In the genomic region with DNA sequence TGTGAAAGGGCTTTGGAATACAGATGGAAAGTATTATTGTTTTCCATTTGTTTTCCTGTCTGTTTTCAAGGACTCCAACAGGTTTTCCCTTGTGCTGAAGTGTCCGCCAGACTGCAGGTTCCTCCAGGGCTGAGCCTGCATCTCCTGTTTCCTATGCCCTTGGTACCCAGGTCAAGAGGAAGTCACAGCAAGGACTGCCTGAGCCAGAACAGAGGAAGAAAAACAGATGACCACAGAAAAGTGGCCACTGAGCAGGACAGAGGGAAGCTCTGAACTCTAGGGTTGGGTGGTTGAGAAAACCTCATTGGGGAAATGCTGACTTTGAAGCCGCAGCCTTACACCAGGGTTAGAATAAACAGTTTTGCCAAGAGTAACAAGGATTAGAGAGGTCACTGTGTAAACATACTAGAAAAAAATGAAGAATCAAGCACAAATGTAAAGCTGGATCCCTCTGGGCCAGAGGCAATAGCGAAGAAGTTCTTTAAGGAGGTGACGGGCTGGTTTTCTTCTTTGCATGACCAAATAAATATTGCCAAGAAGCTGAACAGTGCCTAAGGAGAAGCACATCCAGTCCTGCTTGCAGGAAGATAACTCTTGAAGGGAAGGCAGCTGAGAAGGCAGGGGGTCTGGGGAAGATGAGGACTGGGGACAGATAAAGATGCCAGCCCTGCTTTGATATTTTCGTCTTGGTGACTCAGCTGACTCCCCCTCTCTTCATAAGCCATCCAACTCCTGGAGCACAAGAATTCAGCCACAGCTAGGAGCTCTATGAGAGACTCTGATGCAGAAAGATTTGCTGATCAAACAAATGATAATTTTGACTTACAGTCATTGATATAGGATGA, we compare ENCODE assay signal across 22 cellular contexts. TPM values are rescaled to one million over a fixed set of nuclear protein-coding genes. Genes with fewer than 3 reads are reported as not detected.
DNase-seq lines count a peak whose midpoint lies in the region; ATAC-seq and TF ChIP-seq lines count a peak whose summit lies in the region.
"Had no signal": no experiment of that assay in that cellular context is flagged by ENCODE, and none has a peak within 500 bp of the region (broad histone marks: within the 10 kb centered on the region; RNA-seq: fewer than 3 reads in every experiment).

No MANE protein-coding gene starts in this region.

- H3K4me1 ChIP-seq in right atrium auricular region (peaks cover 0 to 23% of the 10 kb centered on the region in 2 donors), upper lobe of right lung (peaks cover 10% of the 10 kb centered on the region)

- H3K27ac ChIP-seq in right atrium auricular region (peak overlapping the region in 1 of 2 donors; percentile 1), upper lobe of right lung (no peak overlapping the region)
- H3K27ac ChIP-seq: dorsolateral prefrontal cortex, foreskin keratinocyte, SK-N-MC had no signal

- no peak overlapping the region for H3K4me3 ChIP-seq in right atrium auricular region
- no peak overlapping the region for H3K4me3 ChIP-seq in upper lobe of right lung
- H3K4me3 ChIP-seq: dorsolateral prefrontal cortex had no signal

- ATAC-seq in Right ventricle myocardium superior (ENCODE audit: poor library complexity) (peak; percentile 45), upper lobe of right lung (peak; percentile 40), WTC11 (no peak), HG03460 (IDR thresholded peaks at IDR 0.05; ENCODE audit: unreplicated experiment) (no peak)
- ATAC-seq in stimulated activated effector memory CD8-positive, alpha-beta T cell treated with anti-CD3 and anti-CD28 coated beads, Interleukin-12 subunit alpha, Interleukin-12 subunit beta, amount 100 ng/mL, for 72 hours, result no peak
- ATAC-seq: activated CD8-positive, alpha-beta memory T cell treated with anti-CD3 and anti-CD28 coated beads, Interleukin-2, amount 10 ng/mL, durations not matched to agents 7 days and 5 days; foreskin keratinocyte; Panc1 had no signal

- H3K9me3 Mint-ChIP-seq in nephron (no peaks in the 10 kb centered on the region), WTC11 (no peaks in the 10 kb centered on the region)
- no peaks in the 10 kb centered on the region for H3K9me3 Mint-ChIP-seq in stimulated activated effector memory CD8-positive, alpha-beta T cell treated with anti-CD3 and anti-CD28 coated beads, Interleukin-12 subunit alpha, Interleukin-12 subunit beta, amount 100 ng/mL, for 72 hours
- H3K9me3 Mint-ChIP-seq: activated T-helper 2 cell treated with anti-CD3 and anti-CD28 coated beads, Interferon-gamma antibody, Interleukin-2, Interleukin-4, amounts not matched to agents 10 μg/mL and 5 μg/mL and 100 μg/mL, durations not matched to agents 14 hours and 24 hours and 36 hours; CD4-positive, alpha-beta T cell; stimulated activated naive CD8-positive, alpha-beta T cell treated with anti-CD3 and anti-CD28 coated beads, Interleukin-15, Interleukin-2, amounts not matched to agents 100 ng/mL and 50 ng/mL, for 24 hours had no signal

- TF ChIP-seq CTCF in right atrium auricular region (IDR thresholded peaks at IDR 0.05) (no peak), nephron (IDR thresholded peaks at IDR 0.05; ENCODE audit: unreplicated experiment in 3 of 3) (no peak), upper lobe of right lung (IDR thresholded peaks at IDR 0.05) (no peak), WTC11 (IDR thresholded peaks at IDR 0.05) (no peak)

- peaks cover 20% of the 10 kb centered on the region for H3K4me1 Mint-ChIP-seq in nephron
- peaks cover 19% of the 10 kb centered on the region for H3K4me1 Mint-ChIP-seq in WTC11
- peaks cover 10% of the 10 kb centered on the region for H3K4me1 Mint-ChIP-seq in stimulated activated effector memory CD8-positive, alpha-beta T cell treated with anti-CD3 and anti-CD28 coated beads, Interleukin-12 subunit alpha, Interleukin-12 subunit beta, amount 100 ng/mL, for 72 hours

- H3K36me3 ChIP-seq in right atrium auricular region (no peaks in the 10 kb centered on the region), upper lobe of right lung (no peaks in the 10 kb centered on the region)

- peak overlapping the region in 2 of 3 experiments; percentile 31 to 44 for H3K27ac Mint-ChIP-seq in nephron
- H3K27ac Mint-ChIP-seq in WTC11, result no peak overlapping the region
- H3K27ac Mint-ChIP-seq in stimulated activated effector memory CD8-positive, alpha-beta T cell treated with anti-CD3 and anti-CD28 coated beads, Interleukin-12 subunit alpha, Interleukin-12 subunit beta, amount 100 ng/mL, for 72 hours, result no peak overlapping the region
- H3K27ac Mint-ChIP-seq: activated CD8-positive, alpha-beta memory T cell treated with anti-CD3 and anti-CD28 coated beads, Interleukin-2, amount 10 ng/mL, durations not matched to agents 7 days and 5 days; activated T-helper 2 cell treated with anti-CD3 and anti-CD28 coated beads, Interferon-gamma antibody, Interleukin-2, Interleukin-4, amounts not matched to agents 10 μg/mL and 5 μg/mL and 100 μg/mL, durations not matched to agents 14 hours and 24 hours and 36 hours; CD4-positive, alpha-beta T cell; stimulated activated naive CD8-positive, alpha-beta T cell treated with anti-CD3 and anti-CD28 coated beads, Interleukin-15, Interleukin-2, amounts not matched to agents 100 ng/mL and 50 ng/mL, for 24 hours had no signal

- no peaks in the 10 kb centered on the region for H3K27me3 ChIP-seq in right atrium auricular region
- H3K27me3 ChIP-seq in upper lobe of right lung, result no peaks in the 10 kb centered on the region
- H3K27me3 ChIP-seq: foreskin keratinocyte had no signal

- H3K4me3 Mint-ChIP-seq in nephron, result no peak overlapping the region
- no peak overlapping the region for H3K4me3 Mint-ChIP-seq in WTC11
- no peak overlapping the region for H3K4me3 Mint-ChIP-seq in stimulated activated effector memory CD8-positive, alpha-beta T cell treated with anti-CD3 and anti-CD28 coated beads, Interleukin-12 subunit alpha, Interleukin-12 subunit beta, amount 100 ng/mL, for 72 hours
- H3K4me3 Mint-ChIP-seq: activated CD8-positive, alpha-beta memory T cell treated with anti-CD3 and anti-CD28 coated beads, Interleukin-2, amount 10 ng/mL, durations not matched to agents 7 days and 5 days; CD4-positive, alpha-beta T cell; stimulated activated naive CD8-positive, alpha-beta T cell treated with anti-CD3 and anti-CD28 coated beads, Interleukin-15, Interleukin-2, amounts not matched to agents 100 ng/mL and 50 ng/mL, for 24 hours had no signal

- H3K9me3 ChIP-seq in right atrium auricular region (no peaks in the 10 kb centered on the region), upper lobe of right lung (no peaks in the 10 kb centered on the region)

- intact Hi-C loops in Right ventricle myocardium superior (cut with DNase I), result no loop called here
- intact Hi-C loops in upper lobe of right lung (cut with DNase I), result loop anchor here (10.0 kb wide), 1 partner anchor 732 kb away; no protein-coding TSS in a partner anchor

- CTCF ChIA-PET in WTC11 (lab: Charles Lee), result interaction anchor here (0.8 to 11.5 kb wide), 4 partner anchors 96 to 111 kb away, joined by 3 to 188 read pairs (median 6); no protein-coding TSS in a partner anchor

- DNase-seq in Right ventricle myocardium superior (no peak), right atrium auricular region (ENCODE audit: low spot score) (no peak), globus pallidus (ENCODE audit: low spot score) (peak; percentile 21), upper lobe of right lung (no peak), WTC11 (ENCODE audit: low spot score) (no peak)
- no peak for DNase-seq in stimulated activated effector memory CD8-positive, alpha-beta T cell treated with anti-CD3 and anti-CD28 coated beads, Interleukin-12 subunit alpha, Interleukin-12 subunit beta, amount 100 ng/mL, for 72 hours (ENCODE audit: low spot score in 2 of 2)
- DNase-seq: activated CD4-positive, alpha-beta T cell treated with anti-CD3 and anti-CD28 coated beads for 4 hours; activated CD8-positive, alpha-beta memory T cell treated with anti-CD3 and anti-CD28 coated beads, Interleukin-2, amount 10 ng/mL, durations not matched to agents 7 days and 5 days; CD4-positive, alpha-beta T cell; dorsolateral prefrontal cortex; foreskin keratinocyte; NCI-H1436; NCI-H82; occipital lobe had no signal

- H3K27me3 Mint-ChIP-seq in nephron (ENCODE audit: low read depth) (peaks cover 26% of the 10 kb centered on the region), WTC11 (ENCODE audit: low read depth) (peaks cover 19% of the 10 kb centered on the region)
- H3K27me3 Mint-ChIP-seq: CD4-positive, alpha-beta T cell; stimulated activated naive CD8-positive, alpha-beta T cell treated with anti-CD3 and anti-CD28 coated beads, Interleukin-15, Interleukin-2, amounts not matched to agents 100 ng/mL and 50 ng/mL, for 24 hours had no signal

- H3K36me3 Mint-ChIP-seq in nephron (ENCODE audit: low read depth) (no peaks in the 10 kb centered on the region), WTC11 (no peaks in the 10 kb centered on the region)
- peaks cover 3% of the 10 kb centered on the region for H3K36me3 Mint-ChIP-seq in stimulated activated effector memory CD8-positive, alpha-beta T cell treated with anti-CD3 and anti-CD28 coated beads, Interleukin-12 subunit alpha, Interleukin-12 subunit beta, amount 100 ng/mL, for 72 hours
- H3K36me3 Mint-ChIP-seq: activated CD8-positive, alpha-beta memory T cell treated with anti-CD3 and anti-CD28 coated beads, Interleukin-2, amount 10 ng/mL, durations not matched to agents 7 days and 5 days had no signal

- POLR2A ChIA-PET in WTC11 (lab: Charles Lee), result no interaction called here

TF ChIP-seq in WTC11, 78 proteins besides CTCF, POLR2A, EP300 and RAD21 (continues in another document):
- TF ChIP-seq HMGA2 (CRISPR knock-in tag; IDR thresholded peaks at IDR 0.05) (no peak), ZNF138 (CRISPR knock-in tag; conservative IDR thresholded peaks at IDR 0.05) (no peak), FOXJ3 (CRISPR knock-in tag; IDR thresholded peaks at IDR 0.05; ENCODE audit: borderline replicate concordance) (no peak), ZNF317 (CRISPR knock-in tag; IDR thresholded peaks at IDR 0.05; ENCODE audit: borderline replicate concordance, low read depth) (no peak), RELA (CRISPR knock-in tag; IDR thresholded peaks at IDR 0.05; ENCODE audit: borderline replicate concordance) (no peak), ZBTB21 (CRISPR knock-in tag; IDR thresholded peaks at IDR 0.05; ENCODE audit: borderline replicate concordance) (no peak)

RNA-seq across cellular contexts. Expression of a gene that starts 3.7 kb away (rescaled TPM):
- total RNA-seq in Right ventricle myocardium superior (1.2 TPM), right atrium auricular region (1 to 10 TPM in 1 of 2 donors, under 1 TPM in 1; 0.86 to 1.3 TPM), upper lobe of right lung (1.9 TPM), WTC11 (2021) (0.27 to 0.48 TPM (median 0.48 TPM) in 3 replicates)
- total RNA-seq: H1 had no signal

RNA-seq across cellular contexts. Expression of a gene that starts 29.0 kb away (rescaled TPM):
- total RNA-seq in Right ventricle myocardium superior, result 116 TPM
- 100 to 1,000 TPM; 124 to 235 TPM for total RNA-seq in right atrium auricular region
- 435 TPM for total RNA-seq in upper lobe of right lung
- total RNA-seq in WTC11 (2021), result 66.9 to 75.3 TPM (median 73.3 TPM) in 3 replicates

RNA-seq across cellular contexts. Expression of a gene that starts 33.9 kb away (rescaled TPM):
- not detected for total RNA-seq in Right ventricle myocardium superior
- not detected for total RNA-seq in right atrium auricular region
- total RNA-seq in upper lobe of right lung, result not detected
- total RNA-seq in WTC11 (2021), result not detected in 3 replicates
- total RNA-seq: activated CD8-positive, alpha-beta memory T cell treated with anti-CD3 and anti-CD28 coated beads, Interleukin-2, amount 10 ng/mL, durations not matched to agents 7 days and 5 days; activated T-helper 2 cell treated with anti-CD3 and anti-CD28 coated beads, Interferon-gamma antibody, Interleukin-2, Interleukin-4, amounts not matched to agents 10 μg/mL and 5 μg/mL and 100 μg/mL, durations not matched to agents 14 hours and 24 hours and 36 hours; CD4-positive, alpha-beta T cell; H1; mucosa of gallbladder; occipital lobe had no signal

RNA-seq across cellular contexts. Expression of a gene that starts 49.1 kb away (rescaled TPM):
- 0.30 TPM for total RNA-seq in Right ventricle myocardium superior
- total RNA-seq in right atrium auricular region, result 1 to 10 TPM; 2.0 to 5.4 TPM
- 2.2 TPM for total RNA-seq in upper lobe of right lung
- 16.4 to 19.4 TPM (median 18.8 TPM) in 3 replicates for total RNA-seq in WTC11 (2021)
- total RNA-seq: activated CD8-positive, alpha-beta memory T cell treated with anti-CD3 and anti-CD28 coated beads, Interleukin-2, amount 10 ng/mL, durations not matched to agents 7 days and 5 days; activated T-helper 2 cell treated with anti-CD3 and anti-CD28 coated beads, Interferon-gamma antibody, Interleukin-2, Interleukin-4, amounts not matched to agents 10 μg/mL and 5 μg/mL and 100 μg/mL, durations not matched to agents 14 hours and 24 hours and 36 hours; CD4-positive, alpha-beta T cell had no signal

RNA-seq across cellular contexts. Expression of a gene that starts 57.7 kb away (rescaled TPM):
- total RNA-seq in Right ventricle myocardium superior (not detected), right atrium auricular region (not detected), upper lobe of right lung (not detected), WTC11 (2021) (not detected in 3 replicates)
- total RNA-seq: activated CD8-positive, alpha-beta memory T cell treated with anti-CD3 and anti-CD28 coated beads, Interleukin-2, amount 10 ng/mL, durations not matched to agents 7 days and 5 days; activated T-helper 2 cell treated with anti-CD3 and anti-CD28 coated beads, Interferon-gamma antibody, Interleukin-2, Interleukin-4, amounts not matched to agents 10 μg/mL and 5 μg/mL and 100 μg/mL, durations not matched to agents 14 hours and 24 hours and 36 hours; CD4-positive, alpha-beta T cell; H1; mucosa of gallbladder; occipital lobe had no signal

Comparison
In these comparisons a context has a peak if more than half of its experiments do, and no peak if none do; other contexts are left out.
1. ATAC-seq: peak in Right ventricle myocardium superior (single experiment) and upper lobe of right lung (single experiment); none in WTC11 (single experiment), HG03460 (single experiment) and stimulated activated effector memory CD8-positive, alpha-beta T cell treated with anti-CD3 and anti-CD28 coated beads, Interleukin-12 subunit alpha, Interleukin-12 subunit beta, amount 100 ng/mL, for 72 hours (single experiment).
2. H3K27ac Mint-ChIP-seq: peak in nephron (2 of 3); none in WTC11 (single experiment) and stimulated activated effector memory CD8-positive, alpha-beta T cell treated with anti-CD3 and anti-CD28 coated beads, Interleukin-12 subunit alpha, Interleukin-12 subunit beta, amount 100 ng/mL, for 72 hours (single experiment).